20 cellular contexts compared by ENCODE assay signal in the genomic region with DNA sequence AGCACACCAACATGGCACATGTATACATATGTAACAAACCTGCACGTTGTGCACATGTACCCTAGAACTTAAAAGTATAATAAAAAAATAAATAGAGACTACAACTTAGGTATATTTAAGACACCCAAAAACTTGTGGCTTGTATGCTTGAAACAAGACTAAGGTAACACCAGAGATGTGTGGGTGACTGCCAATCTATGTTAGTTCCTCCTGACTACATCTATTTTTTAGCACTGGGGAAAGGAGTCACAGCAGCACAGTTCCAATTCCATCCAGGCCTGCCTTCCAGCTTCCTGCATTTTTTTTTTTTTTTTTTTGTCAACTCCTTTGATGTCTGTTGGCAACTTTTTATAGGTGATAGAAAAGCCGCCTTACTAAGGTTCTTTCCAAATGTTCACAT.
"Had no signal": no experiment of that assay in that cellular context is flagged by ENCODE, and none has a peak within 500 bp of the region (broad histone marks: within the 10 kb centered on the region; RNA-seq: fewer than 3 reads in every experiment).

No MANE protein-coding gene starts in this region.

- ATAC-seq: activated naive CD4-positive, alpha-beta T cell treated with anti-CD3 and anti-CD28 coated beads, Interleukin-2, amount 50 U/mL, for 72 hours; activated T-helper 17 cell treated with anti-CD3 and anti-CD28 coated beads, Interleukin-2, amount 50 U/mL, for 72 hours; left cardiac atrium; sciatic nerve; stimulated activated naive B cell treated with anti-CD40 and anti-IgM and Interleukin-4, amounts not matched to agents 10 μg/mL and 1 μg/mL and 100 μg/mL, for 72 hours; T-helper 17 cell had no signal

- H3K4me1 ChIP-seq: heart left ventricle, parathyroid adenoma, upper lobe of left lung had no signal

- H3K9me3 ChIP-seq: heart left ventricle, upper lobe of left lung had no signal

- H2AFZ ChIP-seq: parathyroid adenoma had no signal

- H3K27ac Mint-ChIP-seq: activated CD4-positive, alpha-beta memory T cell treated with anti-CD3 and anti-CD28 coated beads, Interleukin-2, amount 10 ng/mL, durations not matched to agents 7 days and 5 days; activated naive CD4-positive, alpha-beta T cell treated with anti-CD3 and anti-CD28 coated beads, Interleukin-2, amount 50 U/mL, for 72 hours; stimulated activated naive B cell treated with anti-CD40 and anti-IgM and Interleukin-4, amounts not matched to agents 10 μg/mL and 1 μg/mL and 100 μg/mL, for 72 hours; T-helper 17 cell had no signal

- DNase-seq: activated CD4-positive, alpha-beta memory T cell treated with anti-CD3 and anti-CD28 coated beads, Interleukin-2, amount 10 ng/mL, durations not matched to agents 7 days and 5 days; activated CD4-positive, alpha-beta T cell treated with anti-CD3 and anti-CD28 coated beads for 4 hours; activated CD4-positive, CD25-positive, alpha-beta regulatory T cell; activated T-cell treated with anti-CD3 and anti-CD28 coated beads, Interleukin-2, amount 50 U/mL, for 1 hour; cerebellar nuclear complex; effector CD4-positive, alpha-beta T cell; heart left ventricle; islet precursor cell; left cardiac atrium; mesendoderm; naive B cell; small intestine; stimulated activated CD4-positive, alpha-beta T cell treated with anti-CD3 and anti-CD28 coated beads, Interleukin-2, amount 100 ng/mL, for 24 hours; stimulated activated naive B cell treated with anti-CD40 and anti-IgM and Interleukin-4, amounts not matched to agents 10 μg/mL and 1 μg/mL and 100 μg/mL, for 72 hours; T-helper 17 cell; upper lobe of left lung had no signal

- H3K9me3 Mint-ChIP-seq: activated CD4-positive, alpha-beta memory T cell treated with anti-CD3 and anti-CD28 coated beads, Interleukin-2, amount 10 ng/mL, durations not matched to agents 7 days and 5 days; activated naive CD4-positive, alpha-beta T cell treated with anti-CD3 and anti-CD28 coated beads, Interleukin-2, amount 50 U/mL, for 72 hours; activated T-helper 17 cell treated with anti-CD3 and anti-CD28 coated beads, Interleukin-2, amount 50 U/mL, for 72 hours; naive B cell; stimulated activated naive B cell treated with anti-CD40 and anti-IgM and Interleukin-4, amounts not matched to agents 10 μg/mL and 1 μg/mL and 100 μg/mL, for 72 hours had no signal

- H3K4me1 Mint-ChIP-seq: activated T-helper 17 cell treated with anti-CD3 and anti-CD28 coated beads, Interleukin-2, amount 50 U/mL, for 72 hours; naive B cell; stimulated activated naive B cell treated with anti-CD40 and anti-IgM and Interleukin-4, amounts not matched to agents 10 μg/mL and 1 μg/mL and 100 μg/mL, for 72 hours had no signal

- H3K27me3 ChIP-seq: heart left ventricle, upper lobe of left lung had no signal

- H3K4me3 Mint-ChIP-seq: activated CD4-positive, alpha-beta memory T cell treated with anti-CD3 and anti-CD28 coated beads, Interleukin-2, amount 10 ng/mL, durations not matched to agents 7 days and 5 days; activated T-helper 17 cell treated with anti-CD3 and anti-CD28 coated beads, Interleukin-2, amount 50 U/mL, for 72 hours; naive B cell; stimulated activated naive B cell treated with anti-CD40 and anti-IgM and Interleukin-4, amounts not matched to agents 10 μg/mL and 1 μg/mL and 100 μg/mL, for 72 hours; T-helper 17 cell had no signal

- H3K9ac ChIP-seq: parathyroid adenoma had no signal

- H3K27me3 Mint-ChIP-seq: activated CD4-positive, alpha-beta memory T cell treated with anti-CD3 and anti-CD28 coated beads, Interleukin-2, amount 10 ng/mL, durations not matched to agents 7 days and 5 days; activated T-helper 17 cell treated with anti-CD3 and anti-CD28 coated beads, Interleukin-2, amount 50 U/mL, for 72 hours; naive B cell; stimulated activated naive B cell treated with anti-CD40 and anti-IgM and Interleukin-4, amounts not matched to agents 10 μg/mL and 1 μg/mL and 100 μg/mL, for 72 hours; T-helper 17 cell had no signal

- H3K79me2 ChIP-seq: parathyroid adenoma had no signal

- H3K27ac ChIP-seq: heart left ventricle, parathyroid adenoma, upper lobe of left lung had no signal
